In the genomic region with DNA sequence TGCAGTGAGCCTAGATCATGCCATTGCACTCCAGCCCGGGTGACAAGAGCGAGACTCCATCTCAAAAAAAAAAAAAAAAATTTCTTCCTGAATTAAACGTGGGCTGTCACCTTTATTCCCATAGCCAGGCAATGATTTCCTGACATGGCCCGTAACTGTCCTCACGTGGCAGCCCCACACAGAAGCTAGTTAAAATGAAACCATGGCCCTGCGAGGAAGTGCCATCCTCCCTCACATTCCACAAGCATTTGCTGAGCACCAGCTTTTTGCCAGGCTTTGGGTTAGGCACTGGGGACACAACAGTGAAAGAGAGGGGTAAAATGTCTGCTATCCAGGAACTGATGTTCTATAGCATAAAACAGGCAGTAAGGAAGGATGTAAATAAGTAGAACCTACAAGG, we compare ENCODE assay signal across 28 cellular contexts. TPM values are rescaled to one million over a fixed set of nuclear protein-coding genes. Genes with fewer than 3 reads are reported as not detected.
"Had no signal": no experiment of that assay in that cellular context is flagged by ENCODE, and none has a peak within 500 bp of the region (broad histone marks: within the 10 kb centered on the region; RNA-seq: fewer than 3 reads in every experiment).

No MANE protein-coding gene starts in this region.

- H3K27ac ChIP-seq: epithelial cell of prostate, heart right ventricle, neutrophil, pancreas, right lobe of liver, skin epidermis, thyroid gland, upper lobe of right lung had no signal

- FAIRE-seq: pancreas had no signal

- H3K9me3 ChIP-seq: heart right ventricle, neutrophil, pancreas, right lobe of liver, thyroid gland, upper lobe of right lung had no signal

- H3K36me3 ChIP-seq: heart right ventricle, neutrophil, pancreas, right lobe of liver, thyroid gland, upper lobe of right lung had no signal

- H3K27ac Mint-ChIP-seq: activated CD4-positive, alpha-beta memory T cell treated with anti-CD3 and anti-CD28 coated beads, Interleukin-2, amount 10 ng/mL, durations not matched to agents 7 days and 5 days; activated naive CD4-positive, alpha-beta T cell treated with anti-CD3 and anti-CD28 coated beads, Interleukin-2, amount 10 ng/mL, durations not matched to agents 7 days and 5 days; activated T-cell treated with anti-CD3 and anti-CD28 coated beads, Interleukin-2, amount 50 U/mL, for 72 hours; endodermal cell; mesothelial cell of epicardium had no signal

- H3K4me1 Mint-ChIP-seq: activated CD4-positive, alpha-beta memory T cell treated with anti-CD3 and anti-CD28 coated beads, Interleukin-2, amount 10 ng/mL, durations not matched to agents 7 days and 5 days; activated naive CD4-positive, alpha-beta T cell treated with anti-CD3 and anti-CD28 coated beads, Interleukin-2, amount 10 ng/mL, durations not matched to agents 7 days and 5 days; endodermal cell; immature natural killer cell; mesothelial cell of epicardium had no signal

- H3K9me3 Mint-ChIP-seq: activated CD4-positive, alpha-beta memory T cell treated with anti-CD3 and anti-CD28 coated beads, Interleukin-2, amount 10 ng/mL, durations not matched to agents 7 days and 5 days; activated T-cell treated with anti-CD3 and anti-CD28 coated beads, Interleukin-2, amount 50 U/mL, for 72 hours had no signal

- H3K36me3 Mint-ChIP-seq: activated naive CD4-positive, alpha-beta T cell treated with anti-CD3 and anti-CD28 coated beads, Interleukin-2, amount 10 ng/mL, durations not matched to agents 7 days and 5 days; mesothelial cell of epicardium had no signal

- H3K4me3 ChIP-seq: heart right ventricle, pancreas, right lobe of liver, skin epidermis, thyroid gland, upper lobe of right lung had no signal

- H3K4me3 Mint-ChIP-seq: activated CD4-positive, alpha-beta memory T cell treated with anti-CD3 and anti-CD28 coated beads, Interleukin-2, amount 10 ng/mL, durations not matched to agents 7 days and 5 days; activated naive CD4-positive, alpha-beta T cell treated with anti-CD3 and anti-CD28 coated beads, Interleukin-2, amount 10 ng/mL, durations not matched to agents 7 days and 5 days; activated T-cell treated with anti-CD3 and anti-CD28 coated beads, Interleukin-2, amount 50 U/mL, for 72 hours; endodermal cell; immature natural killer cell; mesothelial cell of epicardium; naive thymus-derived CD8-positive, alpha-beta T cell had no signal

- ATAC-seq: heart right ventricle, left ventricle myocardium superior, upper lobe of right lung had no signal

- H3K4me1 ChIP-seq: heart right ventricle, pancreas, right lobe of liver, thyroid gland, upper lobe of right lung had no signal

- DNase-seq: activated CD4-positive, alpha-beta memory T cell treated with anti-CD3 and anti-CD28 coated beads, Interleukin-2, amount 10 ng/mL, durations not matched to agents 7 days and 5 days; activated CD4-positive, alpha-beta T cell treated with anti-CD3 and anti-CD28 coated beads for 4 hours; activated CD4-positive, CD25-positive, alpha-beta regulatory T cell; activated effector memory CD4-positive, alpha-beta T cell treated with anti-CD3 and anti-CD28 coated beads, Interleukin-2, amount 50 U/mL, for 16 hours; activated naive CD4-positive, alpha-beta T cell treated with anti-CD3 and anti-CD28 coated beads, Interleukin-2, amount 10 ng/mL, durations not matched to agents 7 days and 5 days; activated T-cell treated with anti-CD3 and anti-CD28 coated beads, Interleukin-2, amount 50 U/mL, for 72 hours; amygdala; cerebellar nuclear complex; cortex of kidney; heart right ventricle; left ventricle myocardium superior; mammary epithelial cell; naive thymus-derived CD8-positive, alpha-beta T cell; pancreas; right lobe of liver; stimulated activated CD4-positive, alpha-beta T cell treated with anti-CD3 and anti-CD28 coated beads, Interleukin-2, amount 100 ng/mL, for 48 hours; stimulated activated naive CD4-positive, alpha-beta T cell treated with Interleukin-2 at 50 U/mL for 16 hours; thyroid gland; upper lobe of right lung had no signal

- H3K27me3 ChIP-seq: neutrophil, pancreas, right lobe of liver, thyroid gland, upper lobe of right lung had no signal

RNA-seq across cellular contexts. Expression of gene FBXO27, which starts 13.2 kb away (rescaled TPM):
- total RNA-seq: naive thymus-derived CD8-positive, alpha-beta T cell; T-helper 1 cell treated with Interleukin-12 subunit alpha and Interleukin-12 subunit beta and Interleukin-4 antibody, amounts not matched to agents 30 ng/mL and 1 ng/mL, for 36 hours had no signal

RNA-seq across cellular contexts. Expression of gene ACP7, which starts 38.7 kb away (rescaled TPM):
- total RNA-seq: activated CD4-positive, alpha-beta memory T cell treated with anti-CD3 and anti-CD28 coated beads, Interleukin-2, amount 10 ng/mL, durations not matched to agents 7 days and 5 days; activated T-cell treated with anti-CD3 and anti-CD28 coated beads, Interleukin-2, amount 50 U/mL, for 72 hours; fibroblast of villous mesenchyme; heart right ventricle; left ventricle myocardium superior; mesothelial cell of epicardium; naive thymus-derived CD8-positive, alpha-beta T cell; right lobe of liver; subcutaneous adipose tissue; T-helper 1 cell treated with Interleukin-12 subunit alpha and Interleukin-12 subunit beta and Interleukin-4 antibody, amounts not matched to agents 30 ng/mL and 1 ng/mL, for 36 hours; upper lobe of right lung had no signal
- polyA plus RNA-seq: heart right ventricle; immature natural killer cell; naive thymus-derived CD8-positive, alpha-beta T cell had no signal
